In genomic region chr7:69018200-69018599, GRCh38 we compare ENCODE assay signal across 24 cellular contexts.
DNase-seq lines count a peak whose midpoint lies in the region; ATAC-seq and TF ChIP-seq lines count a peak whose summit lies in the region.
"Had no signal": no experiment of that assay in that cellular context is flagged by ENCODE, and none has a peak within 500 bp of the region (broad histone marks: within the 10 kb centered on the region; RNA-seq: fewer than 3 reads in every experiment).

No MANE protein-coding gene starts in this region.

- no peak overlapping the region for H3K4me2 ChIP-seq in OCI-LY1 (ENCODE audit: low read length)

- H3K4me1 ChIP-seq in cardiac muscle cell (ENCODE audit: low read depth) (no peaks in the 10 kb centered on the region), right atrium auricular region (no peaks in the 10 kb centered on the region), OCI-LY1 (ENCODE audit: insufficient read depth, low read length, severe bottlenecking) (no peaks in the 10 kb centered on the region)
- H3K4me1 ChIP-seq: colonic mucosa, foreskin keratinocyte, left lung, upper lobe of left lung had no signal

- no peaks in the 10 kb centered on the region for H3K9me2 ChIP-seq in OCI-LY1 (ENCODE audit: low read depth, low read length)

- peaks cover 21% of the 10 kb centered on the region for H3K36me3 Mint-ChIP-seq in glutamatergic neuron (ENCODE audit: unreplicated experiment)
- no peaks in the 10 kb centered on the region for H3K36me3 Mint-ChIP-seq in activated T-helper 1 cell treated with anti-CD3 and anti-CD28 coated beads, Interleukin-12 subunit alpha, Interleukin-12 subunit beta, Interleukin-2, Interleukin-4 antibody, amounts not matched to agents 30 ng/mL and 10 ng/mL and 1 ng/mL, durations not matched to agents 14 hours and 24 hours and 36 hours (ENCODE audit: low read depth)
- H3K36me3 Mint-ChIP-seq: activated naive CD4-positive, alpha-beta T cell treated with anti-CD3 and anti-CD28 coated beads, Interleukin-2, amount 50 U/mL, for 24 hours; CD8-positive, alpha-beta memory T cell; T-cell had no signal

- no peaks in the 10 kb centered on the region for H3F3A ChIP-seq in OCI-LY1 (ENCODE audit: insufficient read depth, low read length)

- no peaks in the 10 kb centered on the region for H3K9me3 ChIP-seq in cardiac muscle cell (ENCODE audit: low read depth)
- H3K9me3 ChIP-seq in right atrium auricular region: peaks cover 0 to 13% of the 10 kb centered on the region in 2 donors
- H3K9me3 ChIP-seq in OCI-LY1 (ENCODE audit: low read length): peaks cover 16% of the 10 kb centered on the region
- H3K9me3 ChIP-seq: colonic mucosa had no signal

- no peak overlapping the region for H2AFZ ChIP-seq in OCI-LY1 (ENCODE audit: low read length)

- ATAC-seq in HG03342 (IDR thresholded peaks at IDR 0.05; ENCODE audit: unreplicated experiment): no peak
- ATAC-seq: foreskin keratinocyte, left lung, mucosa of descending colon, sciatic nerve, T-cell had no signal

- H3K4me1 Mint-ChIP-seq in glutamatergic neuron (ENCODE audit: low read depth, unreplicated experiment): no peaks in the 10 kb centered on the region
- H3K4me1 Mint-ChIP-seq in activated T-helper 1 cell treated with anti-CD3 and anti-CD28 coated beads, Interleukin-12 subunit alpha, Interleukin-12 subunit beta, Interleukin-2, Interleukin-4 antibody, amounts not matched to agents 30 ng/mL and 10 ng/mL and 1 ng/mL, durations not matched to agents 14 hours and 24 hours and 36 hours (ENCODE audit: low read depth): no peaks in the 10 kb centered on the region
- H3K4me1 Mint-ChIP-seq: activated naive CD4-positive, alpha-beta T cell treated with anti-CD3 and anti-CD28 coated beads, Interleukin-2, amount 50 U/mL, for 24 hours; CD8-positive, alpha-beta memory T cell; T-cell had no signal

- H3K9me3 Mint-ChIP-seq in glutamatergic neuron (ENCODE audit: unreplicated experiment): peaks cover 8% of the 10 kb centered on the region
- peaks cover 40% of the 10 kb centered on the region for H3K9me3 Mint-ChIP-seq in activated T-helper 1 cell treated with anti-CD3 and anti-CD28 coated beads, Interleukin-12 subunit alpha, Interleukin-12 subunit beta, Interleukin-2, Interleukin-4 antibody, amounts not matched to agents 30 ng/mL and 10 ng/mL and 1 ng/mL, durations not matched to agents 14 hours and 24 hours and 36 hours

- H3K27ac Mint-ChIP-seq in glutamatergic neuron (ENCODE audit: unreplicated experiment): no peak overlapping the region
- no peak overlapping the region for H3K27ac Mint-ChIP-seq in activated T-helper 1 cell treated with anti-CD3 and anti-CD28 coated beads, Interleukin-12 subunit alpha, Interleukin-12 subunit beta, Interleukin-2, Interleukin-4 antibody, amounts not matched to agents 30 ng/mL and 10 ng/mL and 1 ng/mL, durations not matched to agents 14 hours and 24 hours and 36 hours
- H3K27ac Mint-ChIP-seq: activated naive CD4-positive, alpha-beta T cell treated with anti-CD3 and anti-CD28 coated beads, Interleukin-2, amount 50 U/mL, for 24 hours; activated T-cell treated with anti-CD3 and anti-CD28 coated beads, Interleukin-2, amount 50 U/mL, for 24 hours; CD8-positive, alpha-beta memory T cell; stimulated activated naive CD8-positive, alpha-beta T cell treated with anti-CD3 and anti-CD28 coated beads, Interleukin-15, Interleukin-2, amounts not matched to agents 100 ng/mL and 50 ng/mL, for 24 hours; T-cell had no signal

- H3K36me3 ChIP-seq in cardiac muscle cell (no peaks in the 10 kb centered on the region), right atrium auricular region (no peaks in the 10 kb centered on the region), OCI-LY1 (ENCODE audit: insufficient read depth, low read length) (no peaks in the 10 kb centered on the region)
- H3K36me3 ChIP-seq: colonic mucosa, left lung, upper lobe of left lung had no signal

- TF ChIP-seq CTCF in cardiac muscle cell (IDR thresholded peaks at IDR 0.05; ENCODE audit: low read depth, low read length) (peak; percentile 34), right atrium auricular region (IDR thresholded peaks at IDR 0.05) (no peak), OCI-LY1 (IDR thresholded peaks at IDR 0.05; ENCODE audit: low read length) (peak; percentile 30; the same call in 1 of the 2 replicates), glutamatergic neuron (IDR thresholded peaks at IDR 0.05; ENCODE audit: partially characterized antibody, unreplicated experiment) (peak; percentile 22)

- no peaks in the 10 kb centered on the region for H3K27me3 ChIP-seq in cardiac muscle cell
- H3K27me3 ChIP-seq in right atrium auricular region: no peaks in the 10 kb centered on the region
- no peaks in the 10 kb centered on the region for H3K27me3 ChIP-seq in OCI-LY1 (ENCODE audit: insufficient read depth, low read length)
- H3K27me3 ChIP-seq: colonic mucosa, foreskin keratinocyte, left lung, upper lobe of left lung had no signal

- H3K79me2 ChIP-seq in OCI-LY1 (ENCODE audit: insufficient read depth, low read length): no peaks in the 10 kb centered on the region

- no peak overlapping the region for H3K9ac ChIP-seq in OCI-LY1 (ENCODE audit: low read length)

- intact Hi-C loops in activated T-helper 1 cell treated with anti-CD3 and anti-CD28 coated beads, Interleukin-12 subunit alpha, Interleukin-12 subunit beta, Interleukin-2, Interleukin-4 antibody, amounts not matched to agents 30 ng/mL and 10 ng/mL and 1 ng/mL, durations not matched to agents 14 hours and 24 hours and 36 hours (cut with micrococcal nuclease): no loop called here

- no peaks in the 10 kb centered on the region for H4K20me1 ChIP-seq in OCI-LY1 (ENCODE audit: insufficient read depth, low read length)

- no peak overlapping the region for H3K4me3 Mint-ChIP-seq in glutamatergic neuron (ENCODE audit: unreplicated experiment)
- H3K4me3 Mint-ChIP-seq in activated T-helper 1 cell treated with anti-CD3 and anti-CD28 coated beads, Interleukin-12 subunit alpha, Interleukin-12 subunit beta, Interleukin-2, Interleukin-4 antibody, amounts not matched to agents 30 ng/mL and 10 ng/mL and 1 ng/mL, durations not matched to agents 14 hours and 24 hours and 36 hours: no peak overlapping the region
- H3K4me3 Mint-ChIP-seq: activated naive CD4-positive, alpha-beta T cell treated with anti-CD3 and anti-CD28 coated beads, Interleukin-2, amount 50 U/mL, for 24 hours; activated T-cell treated with anti-CD3 and anti-CD28 coated beads, Interleukin-2, amount 50 U/mL, for 24 hours; CD8-positive, alpha-beta memory T cell; stimulated activated naive CD8-positive, alpha-beta T cell treated with anti-CD3 and anti-CD28 coated beads, Interleukin-15, Interleukin-2, amounts not matched to agents 100 ng/mL and 50 ng/mL, for 24 hours; T-cell had no signal

- peak; percentile 14 to 18 for DNase-seq in cardiac muscle cell (ENCODE audit: low read depth in 1 of 2, low spot score in 1 of 2)
- no peak for DNase-seq in right atrium auricular region (ENCODE audit: low spot score)
- DNase-seq in glutamatergic neuron: peak; percentile 50
- no peak for DNase-seq in GM19238 (ENCODE audit: insufficient read length, low spot score)
- no peak for DNase-seq in T-helper 9 cell
- no peak for DNase-seq in activated T-helper 1 cell treated with anti-CD3 and anti-CD28 coated beads, Interleukin-12 subunit alpha, Interleukin-12 subunit beta, Interleukin-2, Interleukin-4 antibody, amounts not matched to agents 30 ng/mL and 10 ng/mL and 1 ng/mL, durations not matched to agents 14 hours and 24 hours and 36 hours (ENCODE audit: low spot score)
- DNase-seq: activated CD4-positive, alpha-beta T cell treated with anti-CD3 and anti-CD28 coated beads, Interleukin-2, amount 50 U/mL, for 48 hours; activated T-cell treated with anti-CD3 and anti-CD28 coated beads, Interleukin-2, amount 50 U/mL, for 24 hours; CD8-positive, alpha-beta memory T cell; colonic mucosa; foreskin keratinocyte; KG1; left lung; mucosa of descending colon; NCI-H1092; NCI-H2081 treated with DMSO at 0.1 percent for 48 hours; NK-92 treated with Interleukin-12 subunit alpha and Interleukin-12 subunit beta, amount 100 ng/mL, for 24 hours; T-cell; upper lobe of left lung had no signal

- no peaks in the 10 kb centered on the region for H3K27me3 Mint-ChIP-seq in glutamatergic neuron (ENCODE audit: unreplicated experiment)
- H3K27me3 Mint-ChIP-seq in activated T-helper 1 cell treated with anti-CD3 and anti-CD28 coated beads, Interleukin-12 subunit alpha, Interleukin-12 subunit beta, Interleukin-2, Interleukin-4 antibody, amounts not matched to agents 30 ng/mL and 10 ng/mL and 1 ng/mL, durations not matched to agents 14 hours and 24 hours and 36 hours (ENCODE audit: insufficient read depth): no peaks in the 10 kb centered on the region
- H3K27me3 Mint-ChIP-seq: activated naive CD4-positive, alpha-beta T cell treated with anti-CD3 and anti-CD28 coated beads, Interleukin-2, amount 50 U/mL, for 24 hours; activated T-cell treated with anti-CD3 and anti-CD28 coated beads, Interleukin-2, amount 50 U/mL, for 24 hours; CD8-positive, alpha-beta memory T cell; stimulated activated naive CD8-positive, alpha-beta T cell treated with anti-CD3 and anti-CD28 coated beads, Interleukin-15, Interleukin-2, amounts not matched to agents 100 ng/mL and 50 ng/mL, for 24 hours had no signal

- H3K27ac ChIP-seq in cardiac muscle cell (no peak overlapping the region), right atrium auricular region (no peak overlapping the region), OCI-LY1 (ENCODE audit: low read depth, low read length, poor library complexity, severe bottlenecking) (no peak overlapping the region)
- H3K27ac ChIP-seq: colonic mucosa, foreskin keratinocyte, left lung, upper lobe of left lung had no signal

- H3K4me3 ChIP-seq in cardiac muscle cell: no peak overlapping the region
- H3K4me3 ChIP-seq in right atrium auricular region: no peak overlapping the region
- no peak overlapping the region for H3K4me3 ChIP-seq in OCI-LY1 (ENCODE audit: low read depth, low read length, poor library complexity, severe bottlenecking)
- H3K4me3 ChIP-seq: colonic mucosa, left lung, mucosa of descending colon, upper lobe of left lung had no signal

Comparison
In these comparisons a context has a peak if more than half of its experiments do, and no peak if none do; other contexts are left out.
1. DNase-seq: peak in cardiac muscle cell (2 of 2) and glutamatergic neuron (single experiment); none in right atrium auricular region (single experiment), GM19238 (single experiment), T-helper 9 cell (single experiment) and activated T-helper 1 cell treated with anti-CD3 and anti-CD28 coated beads, Interleukin-12 subunit alpha, Interleukin-12 subunit beta, Interleukin-2, Interleukin-4 antibody, amounts not matched to agents 30 ng/mL and 10 ng/mL and 1 ng/mL, durations not matched to agents 14 hours and 24 hours and 36 hours (single experiment).
2. CTCF ChIP-seq: peak in cardiac muscle cell (single experiment), OCI-LY1 (single experiment) and glutamatergic neuron (single experiment); none in right atrium auricular region (0 of 2).